Comparison of ENCODE assay signal across 11 cellular contexts in genomic region chr3:30687930-30688570, GRCh38.
DNase-seq lines count a peak whose midpoint lies in the region; ATAC-seq and TF ChIP-seq lines count a peak whose summit lies in the region.
"Had no signal": no experiment of that assay in that cellular context is flagged by ENCODE, and none has a peak within 500 bp of the region (broad histone marks: within the 10 kb centered on the region; RNA-seq: fewer than 3 reads in every experiment).

No MANE protein-coding gene starts in this region.

- no peak overlapping the region for H3K4me3 Mint-ChIP-seq in CD8-positive, alpha-beta T cell
- H3K4me3 Mint-ChIP-seq: brain had no signal

- no peaks in the 10 kb centered on the region for H3K9me3 Mint-ChIP-seq in CD8-positive, alpha-beta T cell
- H3K9me3 Mint-ChIP-seq: brain had no signal

- H3K27ac ChIP-seq in CD8-positive, alpha-beta T cell (ENCODE audit: low read depth, low read length), result no peak overlapping the region
- H3K27ac ChIP-seq in Peyer's patch, result peak overlapping the region; percentile 43 to 84 (median 69)
- H3K27ac ChIP-seq in esophagus squamous epithelium, result peak overlapping the region in 3 of 4 donors; percentile 66 to 71 (median 69)
- H3K27ac ChIP-seq in skin epidermis, result peak overlapping the region in 11 of 21 experiments; percentile 29 to 71 (median 66)

- H3K4me1 Mint-ChIP-seq in CD8-positive, alpha-beta T cell (ENCODE audit: low read depth), result peaks cover 96% of the 10 kb centered on the region

- CTCF ChIA-PET in CD8-positive, alpha-beta T cell (lab: Charles Lee), result interaction anchor here (0.8 to 1.4 kb wide), 5 partner anchors 21 to 368 kb away, joined by 3 to 4 read pairs (median 3); no protein-coding TSS in a partner anchor

- POLR2A ChIA-PET in CD8-positive, alpha-beta T cell (lab: Charles Lee), result interaction anchor here (0.9 to 1.7 kb wide), 5 partner anchors 9 to 88 kb away, joined by 3 to 7 read pairs (median 3); no protein-coding TSS in a partner anchor

- H3K9me3 ChIP-seq in CD8-positive, alpha-beta T cell (ENCODE audit: low read length), result no peaks in the 10 kb centered on the region
- no peaks in the 10 kb centered on the region for H3K9me3 ChIP-seq in Peyer's patch
- H3K9me3 ChIP-seq in esophagus squamous epithelium, result no peaks in the 10 kb centered on the region

- 94% methylated on average over 7 to 8 of the region's 8 CpGs for WGBS in esophagus squamous epithelium, 2 donors

- peaks cover 72% of the 10 kb centered on the region for H3K36me3 ChIP-seq in CD8-positive, alpha-beta T cell (ENCODE audit: insufficient read depth, low read length)
- H3K36me3 ChIP-seq in Peyer's patch (peaks cover 0 to 44% (median 0%) of the 10 kb centered on the region in 3 donors), esophagus squamous epithelium (peaks cover 0 to 45% (median 0%) of the 10 kb centered on the region in 3 donors)

- TF ChIP-seq POLR2A in Peyer's patch (IDR thresholded peaks at IDR 0.05) (no peak), esophagus squamous epithelium (IDR thresholded peaks at IDR 0.05) (no peak)

- TF ChIP-seq CTCF in CD8-positive, alpha-beta T cell (IDR thresholded peaks at IDR 0.05), result no peak
- TF ChIP-seq CTCF in Peyer's patch (IDR thresholded peaks at IDR 0.05) (no peak), esophagus squamous epithelium (IDR thresholded peaks at IDR 0.05) (no peak)

- no peak for DNase-seq in CD8-positive, alpha-beta T cell
- DNase-seq in Peyer's patch, result no peak
- no peak for DNase-seq in esophagus squamous epithelium (lab: John Stamatoyannopoulos, UW)
- no peak for DNase-seq in head of caudate nucleus
- no peak for DNase-seq in NCI-H1436 treated with DMSO at 0.1 percent for 48 hours (lab: John Stamatoyannopoulos, UW)
- DNase-seq in C1 segment of cervical spinal cord (lab: John Stamatoyannopoulos, UW), result no peak
- DNase-seq: activated CD4-positive, alpha-beta T cell treated with anti-CD3 and anti-CD28 coated beads for 48 hours; NCI-H2107 had no signal

- intact Hi-C loops in CD8-positive, alpha-beta T cell (cut with DNase I, micrococcal nuclease), result no loop called here
- intact Hi-C loops in esophagus squamous epithelium (cut with DNase I), result no loop called here
- intact Hi-C loops in head of caudate nucleus (cut with DNase I), result no loop called here

- H3K27ac Mint-ChIP-seq in CD8-positive, alpha-beta T cell, result peak overlapping the region; percentile 95

- peaks cover 98% of the 10 kb centered on the region for H3K36me3 Mint-ChIP-seq in CD8-positive, alpha-beta T cell

- H3K27me3 Mint-ChIP-seq in CD8-positive, alpha-beta T cell (ENCODE audit: low read depth), result no peaks in the 10 kb centered on the region
- H3K27me3 Mint-ChIP-seq: brain had no signal

- ATAC-seq in CD8-positive, alpha-beta T cell, result no peak
- ATAC-seq in HG02885 (IDR thresholded peaks at IDR 0.05; ENCODE audit: poor library complexity, unreplicated experiment), result no peak

- no peaks in the 10 kb centered on the region for H3K27me3 ChIP-seq in CD8-positive, alpha-beta T cell (ENCODE audit: insufficient read depth, low read length)
- H3K27me3 ChIP-seq in Peyer's patch (no peaks in the 10 kb centered on the region), esophagus squamous epithelium (no peaks in the 10 kb centered on the region)

- H3K4me3 ChIP-seq in CD8-positive, alpha-beta T cell (ENCODE audit: low read depth, low read length), result no peak overlapping the region
- H3K4me3 ChIP-seq in Peyer's patch, result no peak overlapping the region
- H3K4me3 ChIP-seq in esophagus squamous epithelium, result no peak overlapping the region
- no peak overlapping the region for H3K4me3 ChIP-seq in skin epidermis

- H3K4me1 ChIP-seq in CD8-positive, alpha-beta T cell (ENCODE audit: insufficient read depth, low read length), result peaks cover 97% of the 10 kb centered on the region
- H3K4me1 ChIP-seq in Peyer's patch, result peaks cover 0 to 57% (median 7%) of the 10 kb centered on the region in 4 donors
- peaks cover 10 to 91% (median 32%) of the 10 kb centered on the region in 3 donors for H3K4me1 ChIP-seq in esophagus squamous epithelium
